In genomic region chr1:94384485-94385353, GRCh38 we compare ENCODE assay signal across 9 cellular contexts. TPM values are rescaled to one million over a fixed set of nuclear protein-coding genes. Genes with fewer than 3 reads are reported as not detected.
DNase-seq lines count a peak whose midpoint lies in the region; ATAC-seq, FAIRE-seq and TF ChIP-seq lines count a peak whose summit lies in the region.
"Had no signal": no experiment of that assay in that cellular context is flagged by ENCODE, and none has a peak within 500 bp of the region (broad histone marks: within the 10 kb centered on the region; RNA-seq: fewer than 3 reads in every experiment).

No MANE protein-coding gene starts in this region.

- no peak overlapping the region for H2BK12ac ChIP-seq in trophoblast cell (ENCODE audit: low read length)

- H2AFZ ChIP-seq in trophoblast cell (ENCODE audit: insufficient read depth, low read length, poor library complexity), result no peak overlapping the region

- peak overlapping the region; percentile 74 for H3K27ac ChIP-seq in colonic mucosa
- H3K27ac ChIP-seq in pancreas, result peak overlapping the region; percentile 78 to 94 (median 88)
- H3K27ac ChIP-seq in trophoblast cell (ENCODE audit: low read depth, low read length), result no peak overlapping the region
- no peak overlapping the region for H3K27ac ChIP-seq in testis

- no peak overlapping the region for H3K4me3 ChIP-seq in colonic mucosa
- H3K4me3 ChIP-seq in pancreas, result no peak overlapping the region
- H3K4me3 ChIP-seq in trophoblast cell (ENCODE audit: low read depth, low read length), result no peak overlapping the region
- no peak overlapping the region for H3K4me3 ChIP-seq in testis

- no peak overlapping the region for H2AK5ac ChIP-seq in trophoblast cell (ENCODE audit: low read length)

- no peak overlapping the region for H3K4me2 ChIP-seq in trophoblast cell (ENCODE audit: low read length)

- no peaks in the 10 kb centered on the region for H3K9me3 ChIP-seq in colonic mucosa
- no peaks in the 10 kb centered on the region for H3K9me3 ChIP-seq in pancreas
- H3K9me3 ChIP-seq in trophoblast cell (ENCODE audit: insufficient read depth, low read depth, low read length), result peaks cover 3% of the 10 kb centered on the region
- H3K9me3 ChIP-seq in testis, result no peaks in the 10 kb centered on the region

- TF ChIP-seq CTCF in colonic mucosa (IDR thresholded peaks at IDR 0.05) (no peak), pancreas (IDR thresholded peaks at IDR 0.05) (no peak), testis (IDR thresholded peaks at IDR 0.05) (no peak)

- H3K4ac ChIP-seq in trophoblast cell (ENCODE audit: low read depth, low read length), result no peak overlapping the region

- H4K12ac ChIP-seq in trophoblast cell (ENCODE audit: low read depth, low read length), result no peak overlapping the region

- no peak overlapping the region for H3K18ac ChIP-seq in trophoblast cell (ENCODE audit: low read length)

- H3K27me3 ChIP-seq in colonic mucosa, result no peaks in the 10 kb centered on the region
- H3K27me3 ChIP-seq in pancreas, result no peaks in the 10 kb centered on the region
- H3K27me3 ChIP-seq in trophoblast cell (ENCODE audit: insufficient read depth, low read length), result no peaks in the 10 kb centered on the region
- H3K27me3 ChIP-seq in testis, result no peaks in the 10 kb centered on the region

- FAIRE-seq in pancreas (lab: Jason Lieb, UNC), result no peak

- no peak overlapping the region for H4K91ac ChIP-seq in trophoblast cell (ENCODE audit: low read depth, low read length)

- no peak overlapping the region for H2BK5ac ChIP-seq in trophoblast cell (ENCODE audit: low read depth, low read length, poor library complexity)

- no peak overlapping the region for H3K14ac ChIP-seq in trophoblast cell (ENCODE audit: low read length)

- intact Hi-C loops in colonic mucosa (cut with DNase I) (loop anchor here (10.0 kb wide), 1 partner anchor 50 kb away; no protein-coding TSS in a partner anchor), pancreas (cut with DNase I) (no loop called here), testis (cut with DNase I; ENCODE audit: low total_unique reads) (no loop called here)

- no peaks in the 10 kb centered on the region for H3K79me2 ChIP-seq in trophoblast cell (ENCODE audit: control insufficient read depth, insufficient read depth, low read length, poor library complexity)

- 12 to 17% methylated on average over 4 of the region's 4 CpGs for WGBS in pancreas, 2 donors
- WGBS in trophoblast cell (ENCODE audit: extremely low coverage, insufficient coverage, insufficient read length), result no CpG with 5 or more reads among the region's 4 CpGs
- 63 to 65% methylated on average over 4 of the region's 4 CpGs for WGBS in testis, 2 donors

- DNase-seq in NCI-H2029 (lab: John Stamatoyannopoulos, UW) (peak; percentile 60), colonic mucosa (peak; percentile 60), pancreas (peak in 3 of 6 donors; percentile 20 to 44 (median 28)), trophoblast cell (no peak), NCI-H1048 (lab: John Stamatoyannopoulos, UW) (no peak), testis (no peak)
- DNase-seq: activated effector memory CD4-positive, alpha-beta T cell treated with anti-CD3 and anti-CD28 coated beads, Interleukin-2, amount 50 U/mL, for 16 hours; NCI-H524 treated with DMSO at 0.1 percent for 48 hours had no signal

- peak overlapping the region; percentile 3 to 75 for H3K9ac ChIP-seq in colonic mucosa (ENCODE audit: low read depth in 2 of 2, low read length in 2 of 2)
- no peak overlapping the region for H3K9ac ChIP-seq in trophoblast cell (ENCODE audit: low read length)

- no peaks in the 10 kb centered on the region for H3K36me3 ChIP-seq in colonic mucosa
- no peaks in the 10 kb centered on the region for H3K36me3 ChIP-seq in pancreas
- H3K36me3 ChIP-seq in trophoblast cell (ENCODE audit: control insufficient read depth in 1 of 2, insufficient read depth in 2 of 2, low read length in 2 of 2), result no peaks in the 10 kb centered on the region
- no peaks in the 10 kb centered on the region for H3K36me3 ChIP-seq in testis (ENCODE audit: low read depth, missing control alignments)

- H4K8ac ChIP-seq in trophoblast cell (ENCODE audit: low read depth, low read length), result no peak overlapping the region

- no peak overlapping the region for H3K23ac ChIP-seq in trophoblast cell (ENCODE audit: low read length)

- no peaks in the 10 kb centered on the region for H3K79me1 ChIP-seq in trophoblast cell (ENCODE audit: low read length)

- no peak overlapping the region for H2BK120ac ChIP-seq in trophoblast cell (ENCODE audit: insufficient read depth, low read length, poor library complexity)

- TF ChIP-seq POLR2A in testis (IDR thresholded peaks at IDR 0.05), result no peak

- ATAC-seq in GM19023 (IDR thresholded peaks at IDR 0.05; ENCODE audit: unreplicated experiment), result peak; percentile 57
- peak; percentile 54 to 64 (median 58) for ATAC-seq in pancreas

- H3K4me1 ChIP-seq in colonic mucosa (no peaks in the 10 kb centered on the region), pancreas (peaks cover 39 to 52% (median 46%) of the 10 kb centered on the region in 3 donors), trophoblast cell (ENCODE audit: control insufficient read depth in 1 of 2, insufficient read depth in 2 of 2, low read length in 2 of 2) (peaks cover 0 to 12% of the 10 kb centered on the region in 2 experiments), testis (no peaks in the 10 kb centered on the region)

RNA-seq across cellular contexts. Expression of gene ABCD3, which starts 33.5 kb away (rescaled TPM):
- total RNA-seq in colonic mucosa (100 to 1,000 TPM in 1 of 2 donors, 10 to 100 TPM in 1; 99.2 to 100 TPM), pancreas (10 to 100 TPM; 26.1 to 35.8 (median 33.5) TPM), testis (10 to 100 TPM; 45.2 to 45.6 TPM)
- polyA plus RNA-seq in pancreas (10 to 100 TPM; 11.7 to 29.0 TPM), testis (ENCODE audit: insufficient read depth, low read depth, low replicate concordance) (27.0 TPM)
- polyA plus RNA-seq in trophoblast cell (2013), result 29.6 and 29.8 TPM in 2 replicates

Comparison
In these comparisons a context has a peak if more than half of its experiments do, and no peak if none do; other contexts are left out.
1. DNase-seq: peak in NCI-H2029 (single experiment) and colonic mucosa (single experiment); none in trophoblast cell (0 of 2), NCI-H1048 (single experiment) and testis (single experiment).
2. H3K27ac ChIP-seq: peak in colonic mucosa (single experiment) and pancreas (4 of 4); none in trophoblast cell (single experiment) and testis (0 of 2).